Comparison of ENCODE assay signal across 21 cellular contexts in genomic region chr17:27622914-27623313, GRCh38.
"Had no signal": no experiment of that assay in that cellular context is flagged by ENCODE, and none has a peak within 500 bp of the region (broad histone marks: within the 10 kb centered on the region; RNA-seq: fewer than 3 reads in every experiment).

No MANE protein-coding gene starts in this region.

- H3K27ac Mint-ChIP-seq: activated T-cell treated with anti-CD3 and anti-CD28 coated beads, Interleukin-2, amount 50 U/mL, for 72 hours; memory B cell; nephron; stimulated activated naive B cell treated with anti-CD40 and anti-IgM and Interleukin-4, amounts not matched to agents 10 μg/mL and 1 μg/mL and 100 μg/mL, for 72 hours; T-cell; T-helper 2 cell treated with Interferon-gamma antibody and Interleukin-4, amounts not matched to agents 5 μg/mL and 100 μg/mL, for 36 hours had no signal

- H3K27me3 Mint-ChIP-seq: memory B cell; stimulated activated naive B cell treated with anti-CD40 and anti-IgM and Interleukin-4, amounts not matched to agents 10 μg/mL and 1 μg/mL and 100 μg/mL, for 72 hours; T-cell had no signal

- H3K9me3 ChIP-seq: neutrophil, ovary, prostate gland, right lobe of liver, transverse colon had no signal

- H3K27me3 ChIP-seq: neutrophil, ovary, right lobe of liver, transverse colon had no signal

- ATAC-seq: activated CD4-positive, CD25-positive, alpha-beta regulatory T cell treated with anti-CD3 and anti-CD28 coated beads, Interleukin-2, amount 50 U/mL, for 24 hours; activated T-cell treated with anti-CD3 and anti-CD28 coated beads, Interleukin-2, amount 50 U/mL, for 72 hours; right lobe of liver; stimulated activated naive B cell treated with anti-CD40 and anti-IgM and Interleukin-4, amounts not matched to agents 10 μg/mL and 1 μg/mL and 100 μg/mL, for 72 hours; T-cell had no signal

- H3K36me3 ChIP-seq: ovary, prostate gland had no signal

- H3K4me1 ChIP-seq: prostate gland, right lobe of liver had no signal

- H3K27ac ChIP-seq: coronary artery, neutrophil, ovary, prostate gland, right lobe of liver, VCaP had no signal

- DNase-seq: activated CD8-positive, alpha-beta memory T cell treated with anti-CD3 and anti-CD28 coated beads, Interleukin-2, amount 50 U/mL, for 48 hours; activated effector memory CD4-positive, alpha-beta T cell treated with Interleukin-2 at 50 U/mL for 16 hours; activated naive CD4-positive, alpha-beta T cell treated with anti-CD3 and anti-CD28 coated beads, Interleukin-2, amount 50 U/mL, for 16 hours; activated T-cell treated with anti-CD3 and anti-CD28 coated beads, Interleukin-2, amount 50 U/mL, for 72 hours; cerebellar nuclear complex; kidney glomerular epithelial cell; ovary; right lobe of liver; small intestine; stimulated activated CD4-positive, alpha-beta T cell treated with anti-CD3 and anti-CD28 coated beads, Interleukin-15, amount 100 ng/mL, for 24 hours; stimulated activated naive B cell treated with anti-CD40 and anti-IgM and Interleukin-4, amounts not matched to agents 10 μg/mL and 1 μg/mL and 100 μg/mL, for 72 hours; T-cell; transverse colon had no signal

- H3K4me3 ChIP-seq: coronary artery, ovary, prostate gland, right lobe of liver, transverse colon had no signal

- H3K4me3 Mint-ChIP-seq: activated T-cell treated with anti-CD3 and anti-CD28 coated beads, Interleukin-2, amount 50 U/mL, for 72 hours; memory B cell; nephron; stimulated activated naive B cell treated with anti-CD40 and anti-IgM and Interleukin-4, amounts not matched to agents 10 μg/mL and 1 μg/mL and 100 μg/mL, for 72 hours; T-cell; T-helper 2 cell treated with Interferon-gamma antibody and Interleukin-4, amounts not matched to agents 5 μg/mL and 100 μg/mL, for 36 hours had no signal

- H3K4me1 Mint-ChIP-seq: memory B cell had no signal

- H3K9me3 Mint-ChIP-seq: activated T-cell treated with anti-CD3 and anti-CD28 coated beads, Interleukin-2, amount 50 U/mL, for 72 hours; memory B cell; nephron; stimulated activated naive B cell treated with anti-CD40 and anti-IgM and Interleukin-4, amounts not matched to agents 10 μg/mL and 1 μg/mL and 100 μg/mL, for 72 hours; T-cell; T-helper 2 cell treated with Interferon-gamma antibody and Interleukin-4, amounts not matched to agents 5 μg/mL and 100 μg/mL, for 36 hours had no signal
